Comparison of ENCODE assay signal across 23 cellular contexts in genomic region chr6:116925088-116925794, GRCh38. TPM values are rescaled to one million over a fixed set of nuclear protein-coding genes. Genes with fewer than 3 reads are reported as not detected.
"Had no signal": no experiment of that assay in that cellular context is flagged by ENCODE, and none has a peak within 500 bp of the region (broad histone marks: within the 10 kb centered on the region; RNA-seq: fewer than 3 reads in every experiment).

No MANE protein-coding gene starts in this region.

- H3K36me3 ChIP-seq: ascending aorta, colonic mucosa, heart right ventricle, lower lobe of right lung, neutrophil, transverse colon, vagina had no signal

- H3K4me3 ChIP-seq: ascending aorta, colonic mucosa, heart right ventricle, lower lobe of right lung, transverse colon, vagina had no signal

- ATAC-seq: activated CD8-positive, alpha-beta T cell treated with anti-CD3 and anti-CD28 coated beads, Interleukin-2, amount 10 ng/mL, durations not matched to agents 7 days and 5 days; activated naive CD8-positive, alpha-beta T cell treated with anti-CD3 and anti-CD28 coated beads, Interleukin-2, amount 50 U/mL, for 24 hours; activated T-cell treated with anti-CD3 and anti-CD28 coated beads, Interleukin-2, amount 50 U/mL, for 4 hours; lower lobe of right lung; natural killer cell treated with Interleukin-12 subunit alpha and Interleukin-12 subunit beta and Interleukin-15 and Interleukin-18, amount 100 ng/mL, for 72 hours had no signal

- H3K27ac ChIP-seq: ascending aorta, colonic mucosa, heart right ventricle, lower lobe of right lung, neutrophil, transverse colon, vagina had no signal

- H3K9me3 ChIP-seq: ascending aorta, colonic mucosa, heart right ventricle, lower lobe of right lung, neutrophil, transverse colon, vagina had no signal

- H3K27me3 ChIP-seq: ascending aorta, colonic mucosa, neutrophil, transverse colon, vagina had no signal

- DNase-seq: activated CD4-positive, alpha-beta T cell treated with anti-CD3 and anti-CD28 coated beads, Interleukin-2, amount 10 ng/mL, durations not matched to agents 7 days and 5 days; activated CD8-positive, alpha-beta memory T cell treated with anti-CD3 and anti-CD28 coated beads, Interleukin-2, amount 50 U/mL, for 4 hours; activated CD8-positive, alpha-beta T cell treated with anti-CD3 and anti-CD28 coated beads, Interleukin-2, amount 10 ng/mL, durations not matched to agents 7 days and 5 days; activated naive CD4-positive, alpha-beta T cell treated with anti-CD3 and anti-CD28 coated beads, Interleukin-2, amount 10 ng/mL, durations not matched to agents 7 days and 5 days; activated naive CD8-positive, alpha-beta T cell treated with anti-CD3 and anti-CD28 coated beads, Interleukin-2, amount 50 U/mL, for 24 hours; activated T-cell treated with anti-CD3 and anti-CD28 coated beads, Interleukin-2, amount 50 U/mL, for 4 hours; colonic mucosa; endodermal cell; heart right ventricle; lower lobe of right lung; stimulated activated CD4-positive, alpha-beta T cell treated with anti-CD3 and anti-CD28 coated beads, Interleukin-12 subunit alpha, Interleukin-12 subunit beta, amount 100 ng/mL, for 4 hours; stimulated activated CD4-positive, alpha-beta T cell treated with anti-CD3 and anti-CD28 coated beads, Interleukin-2, amount 100 ng/mL, for 24 hours; stimulated activated naive CD4-positive, alpha-beta T cell treated with Interleukin-2 at 50 U/mL for 16 hours; substantia nigra; T-helper 1 cell; T-helper 9 cell; transverse colon had no signal

- H3K4me1 ChIP-seq: ascending aorta, colonic mucosa, lower lobe of right lung, transverse colon, vagina had no signal

RNA-seq across cellular contexts. Expression of gene RFX6, which starts 48.2 kb away (rescaled TPM):
- total RNA-seq: activated CD4-positive, alpha-beta T cell treated with anti-CD3 and anti-CD28 coated beads, Interleukin-2, amount 10 ng/mL, durations not matched to agents 7 days and 5 days; activated CD8-positive, alpha-beta T cell treated with anti-CD3 and anti-CD28 coated beads, Interleukin-2, amount 10 ng/mL, durations not matched to agents 7 days and 5 days; activated T-cell treated with anti-CD3 and anti-CD28 coated beads, Interleukin-2, amount 50 U/mL, for 4 hours; ascending aorta; epithelial cell of proximal tubule; heart right ventricle; lower lobe of right lung; natural killer cell treated with Interleukin-12 subunit alpha and Interleukin-12 subunit beta and Interleukin-15 and Interleukin-18, amount 100 ng/mL, for 72 hours; posterior vena cava; vagina had no signal
- polyA plus RNA-seq: heart right ventricle had no signal
